ENCODE assay signal across 8 cellular contexts in genomic region chrX:119398974-119399771, GRCh38. TPM values are rescaled to one million over a fixed set of nuclear protein-coding genes. Genes with fewer than 3 reads are reported as not detected.
A peak's percentile ranks its signal among the peaks of the same experiment; 100 is the strongest.
DNase-seq lines count a peak whose midpoint lies in the region; ATAC-seq, FAIRE-seq and TF ChIP-seq lines count a peak whose summit lies in the region.

TSS of gene SLC25A43 (plus strand) at chrX:119399336. CDS start at chrX:119399404, 68 bp downstream.

- H3K79me2 ChIP-seq in endothelial cell of umbilical vein (ENCODE audit: control insufficient read depth, insufficient read depth, low read length), result no peaks in the 10 kb centered on the region

- H3K27me3 ChIP-seq in endothelial cell of umbilical vein (ENCODE audit: control insufficient read depth in 2 of 2, insufficient read depth in 2 of 2, low read length in 2 of 2) (no peaks in the 10 kb centered on the region), suprapubic skin (no peaks in the 10 kb centered on the region)

- peak; percentile 82 for DNase-seq in GM10248 (ENCODE audit: extremely low spot score)
- DNase-seq in KBM-7, result peak; percentile 73
- peak; percentile 28 for DNase-seq in activated CD8-positive, alpha-beta T cell treated with anti-CD3 and anti-CD28 coated beads, Interleukin-2, amount 10 ng/mL, durations not matched to agents 7 days and 5 days
- DNase-seq in endothelial cell of umbilical vein (ENCODE audit: low read depth, low spot score), result peak; percentile 31
- peak; percentile 12 for DNase-seq in mucosa of gallbladder (ENCODE audit: low spot score)
- DNase-seq in suprapubic skin (ENCODE audit: low spot score in 2 of 2), result peak in 1 of 2 donors; percentile 64
- no peak for DNase-seq in NCI-H2029 treated with DMSO at 0.1 percent for 48 hours (lab: John Stamatoyannopoulos, UW)

- no peaks in the 10 kb centered on the region for H3K9me1 ChIP-seq in endothelial cell of umbilical vein (replicated peaks; ENCODE audit: control insufficient read depth, extremely low read depth, insufficient read depth, low read length)

- in situ Hi-C loops in KBM-7 (cut with MboI; ENCODE audit: low pct_unique_long_range_greater_than_20kb, low sequenced_read_pairs), result no loop called here

- CTCF ChIA-PET in GM10248 (lab: Yijun Ruan, JAX) (interaction anchor here (1.4 kb wide), 1 partner anchor 70 kb away, joined by 3 read pairs; no protein-coding TSS in a partner anchor), endothelial cell of umbilical vein (lab: Charles Lee) (interaction anchor here (0.7 kb wide), 1 partner anchor 68 kb away, joined by 3 read pairs; no protein-coding TSS in a partner anchor)
- CTCF ChIA-PET in activated CD8-positive, alpha-beta T cell treated with anti-CD3 and anti-CD28 coated beads, Interleukin-2, amount 10 ng/mL, durations not matched to agents 7 days and 5 days (lab: Charles Lee), result no interaction called here

- intact Hi-C loops in endothelial cell of umbilical vein (cut with micrococcal nuclease), result loop anchor here (1.0 kb wide), 1 partner anchor 69 kb away; the partner anchor contains the start of gene SLC25A5

- H2AFZ ChIP-seq in endothelial cell of umbilical vein (ENCODE audit: low read depth, low read length), result peak within 1 kb of the TSS; percentile 80

- H3K4me3 ChIP-seq in endothelial cell of umbilical vein (replicated peaks in 1 of 3; ENCODE audit: insufficient read depth in 1 of 3, low read depth in 1 of 3, low read length in 3 of 3) (peak within 1 kb of the TSS; percentile 39 to 70 (median 60)), suprapubic skin (peak within 1 kb of the TSS; percentile 68)

- H3K4me2 ChIP-seq in endothelial cell of umbilical vein (ENCODE audit: insufficient read depth, low read length), result peak within 1 kb of the TSS; percentile 56

- no peaks in the 10 kb centered on the region for H3K36me3 ChIP-seq in endothelial cell of umbilical vein (ENCODE audit: control insufficient read depth in 2 of 2, extremely low read depth in 1 of 2, insufficient read depth in 2 of 2, low read length in 2 of 2)
- no peaks in the 10 kb centered on the region for H3K36me3 ChIP-seq in suprapubic skin

- H3K27me3 Mint-ChIP-seq in activated CD8-positive, alpha-beta T cell treated with anti-CD3 and anti-CD28 coated beads, Interleukin-2, amount 10 ng/mL, durations not matched to agents 7 days and 5 days (ENCODE audit: low read depth), result no peaks in the 10 kb centered on the region

- H3K4me1 ChIP-seq in endothelial cell of umbilical vein (ENCODE audit: control insufficient read depth, extremely low read depth, insufficient read depth, low read length), result peaks cover 9% of the 10 kb centered on the region
- H3K4me1 ChIP-seq in suprapubic skin, result peaks cover 17% of the 10 kb centered on the region

- peak within 1 kb of the TSS; percentile 37 for H3K9ac ChIP-seq in endothelial cell of umbilical vein (replicated peaks; ENCODE audit: extremely low read depth, insufficient read depth, low read length)

- no peak for TF ChIP-seq CTCF in GM10248 (IDR thresholded peaks at IDR 0.05; ENCODE audit: control extremely low read depth, extremely low read depth, low read depth, missing control alignments)
- TF ChIP-seq CTCF in endothelial cell of umbilical vein (IDR thresholded peaks at IDR 0.05; ENCODE audit: extremely low read depth in 1 of 2, insufficient read depth in 1 of 2, low read depth in 1 of 2, low read length in 2 of 2), result no peak
- TF ChIP-seq CTCF in suprapubic skin (IDR thresholded peaks at IDR 0.05), result no peak

- H3K9me3 ChIP-seq in endothelial cell of umbilical vein (replicated peaks; ENCODE audit: control insufficient read depth, insufficient read depth, low read length) (no peaks in the 10 kb centered on the region), suprapubic skin (no peaks in the 10 kb centered on the region)

- H3K9me3 Mint-ChIP-seq in activated CD8-positive, alpha-beta T cell treated with anti-CD3 and anti-CD28 coated beads, Interleukin-2, amount 10 ng/mL, durations not matched to agents 7 days and 5 days (ENCODE audit: insufficient read depth), result no peaks in the 10 kb centered on the region

- BruUV-seq in endothelial cell of umbilical vein (replicated peaks; lab: Mats Ljungman, UMichigan), result no TSS peak

- H3K27ac Mint-ChIP-seq in activated CD8-positive, alpha-beta T cell treated with anti-CD3 and anti-CD28 coated beads, Interleukin-2, amount 10 ng/mL, durations not matched to agents 7 days and 5 days, result peak within 1 kb of the TSS; percentile 86

- dilution Hi-C loops in endothelial cell of umbilical vein (cut with MboI; ENCODE audit: extremely low pct_ligation_motif_present, low sequenced_read_pairs), result no loop called here

- H3K27ac ChIP-seq in endothelial cell of umbilical vein (ENCODE audit: insufficient read depth, low read depth, low read length) (no peak within 1 kb of the TSS), suprapubic skin (peak within 1 kb of the TSS; percentile 91)

- no peaks in the 10 kb centered on the region for H3K36me3 Mint-ChIP-seq in activated CD8-positive, alpha-beta T cell treated with anti-CD3 and anti-CD28 coated beads, Interleukin-2, amount 10 ng/mL, durations not matched to agents 7 days and 5 days (ENCODE audit: low read depth)

- WGBS in suprapubic skin, result 41% methylated on average over 12 of the region's 77 CpGs

- ATAC-seq in GM21737 (IDR thresholded peaks at IDR 0.05; ENCODE audit: unreplicated experiment), result peak; percentile 92
- peak; percentile 90 for ATAC-seq in activated CD8-positive, alpha-beta T cell treated with anti-CD3 and anti-CD28 coated beads, Interleukin-2, amount 10 ng/mL, durations not matched to agents 7 days and 5 days

- peak; percentile 11 for TF ChIP-seq POLR2A in endothelial cell of umbilical vein (IDR thresholded peaks at IDR 0.05; ENCODE audit: low read depth, low read length)
- TF ChIP-seq POLR2A in suprapubic skin (IDR thresholded peaks at IDR 0.05), result no peak

- H3K4me1 Mint-ChIP-seq in activated CD8-positive, alpha-beta T cell treated with anti-CD3 and anti-CD28 coated beads, Interleukin-2, amount 10 ng/mL, durations not matched to agents 7 days and 5 days (ENCODE audit: low read depth), result peaks cover 17% of the 10 kb centered on the region

- TF ChIP-seq EP300 in suprapubic skin (IDR thresholded peaks at IDR 0.05), result no peak

- POLR2A ChIA-PET in GM10248 (lab: Yijun Ruan, JAX), result no interaction called here
- POLR2A ChIA-PET in activated CD8-positive, alpha-beta T cell treated with anti-CD3 and anti-CD28 coated beads, Interleukin-2, amount 10 ng/mL, durations not matched to agents 7 days and 5 days (lab: Charles Lee), result interaction anchor here (1.0 to 1.1 kb wide), 2 partner anchors 11 to 70 kb away, joined by 3 to 4 read pairs; no protein-coding TSS in a partner anchor
- POLR2A ChIA-PET in endothelial cell of umbilical vein (lab: Charles Lee), result no interaction called here

- peak; percentile 61 for FAIRE-seq in endothelial cell of umbilical vein (lab: Jason Lieb, UNC)

- H4K20me1 ChIP-seq in endothelial cell of umbilical vein (replicated peaks; ENCODE audit: control insufficient read depth, extremely low read depth, insufficient read depth, low read length), result no peaks in the 10 kb centered on the region

- H3K4me3 Mint-ChIP-seq in activated CD8-positive, alpha-beta T cell treated with anti-CD3 and anti-CD28 coated beads, Interleukin-2, amount 10 ng/mL, durations not matched to agents 7 days and 5 days, result peak within 1 kb of the TSS; percentile 78

TF ChIP-seq in endothelial cell of umbilical vein, 7 proteins besides CTCF, POLR2A, EP300 and RAD21:
- TF ChIP-seq MYC (IDR thresholded peaks at IDR 0.05; ENCODE audit: low read depth, low read length), result no peak
- TF ChIP-seq JUN (IDR thresholded peaks at IDR 0.05; ENCODE audit: borderline replicate concordance, insufficient read depth, insufficient read length, low read depth), result no peak
- peak; percentile 39 for TF ChIP-seq POLR2AphosphoS5 (IDR thresholded peaks at IDR 0.05; ENCODE audit: insufficient read depth, low read depth, low read length)

RNA-seq across cellular contexts. Expression of gene SLC25A43, which starts in this region (rescaled TPM):
- total RNA-seq in activated CD8-positive, alpha-beta T cell treated with anti-CD3 and anti-CD28 coated beads, Interleukin-2, amount 10 ng/mL, durations not matched to agents 7 days and 5 days, result 1 to 10 TPM; 6.5 to 7.8 TPM
- total RNA-seq in endothelial cell of umbilical vein (6.7 and 11.5 TPM in 2 replicates), mucosa of gallbladder (4.3 TPM), suprapubic skin (10 to 100 TPM; 17.9 to 33.0 (median 29.9) TPM)
- polyA plus RNA-seq in endothelial cell of umbilical vein, result 7.0 and 7.2 TPM in 2 replicates
- polyA plus RNA-seq in endothelial cell of umbilical vein (2011; cell fraction: cytosol; rRNA removed), result 7.1 and 7.9 TPM in 2 replicates
- 5.6 and 5.9 TPM in 2 replicates for polyA plus RNA-seq in endothelial cell of umbilical vein (2011; cell fraction: nucleus; rRNA removed)
- polyA plus RNA-seq in endothelial cell of umbilical vein (2012), result 12.0 and 12.5 TPM in 2 replicates
- polyA minus RNA-seq in endothelial cell of umbilical vein, result 5.0 and 7.0 TPM in 2 replicates
- polyA minus RNA-seq in endothelial cell of umbilical vein (2011; cell fraction: cytosol; rRNA and poly(A)+ RNA removed), result 4.9 TPM
- 4.2 and 5.5 TPM in 2 replicates for polyA minus RNA-seq in endothelial cell of umbilical vein (2011; cell fraction: nucleus; rRNA and poly(A)+ RNA removed)
